In genomic region chr11:12225046-12225739, GRCh38 we compare ENCODE assay signal across 12 cellular contexts.
DNase-seq lines count a peak whose midpoint lies in the region; FAIRE-seq and TF ChIP-seq lines count a peak whose summit lies in the region.
"Had no signal": no experiment of that assay in that cellular context is flagged by ENCODE, and none has a peak within 500 bp of the region (broad histone marks: within the 10 kb centered on the region; RNA-seq: fewer than 3 reads in every experiment).

No MANE protein-coding gene starts in this region.

- H2BK12ac ChIP-seq in trophoblast cell (ENCODE audit: low read length): no peak overlapping the region

- no peak overlapping the region for H4K8ac ChIP-seq in trophoblast cell (ENCODE audit: low read depth, low read length)

- no peak for DNase-seq in CD4-positive, alpha-beta memory T cell
- DNase-seq in astrocyte (ENCODE audit: low read depth) (no peak), trophoblast cell (no peak), middle frontal gyrus (ENCODE audit: extremely low spot score, low spot score) (no peak), dorsolateral prefrontal cortex (no peak), NCI-H345 (lab: John Stamatoyannopoulos, UW) (no peak)
- DNase-seq: GM23248, NCI-H1436 had no signal

- H3K79me1 ChIP-seq in trophoblast cell (ENCODE audit: low read length): peaks cover 17% of the 10 kb centered on the region

- peak overlapping the region; percentile 60 for H3K27ac ChIP-seq in CD4-positive, alpha-beta memory T cell (ENCODE audit: low read depth, low read length)
- peak overlapping the region; percentile 94 for H3K27ac ChIP-seq in astrocyte (ENCODE audit: low read depth, low read length)
- no peak overlapping the region for H3K27ac ChIP-seq in trophoblast cell (ENCODE audit: low read depth, low read length)
- H3K27ac ChIP-seq in dorsolateral prefrontal cortex: peak overlapping the region in 12 of 59 donors; percentile 4 to 91 (median 38)
- H3K27ac ChIP-seq: GM23248, ovary had no signal

- TF ChIP-seq CTCF in astrocyte (IDR thresholded peaks at IDR 0.05; ENCODE audit: insufficient read depth, low read depth, low read length) (no peak), dorsolateral prefrontal cortex (IDR thresholded peaks at IDR 0.05 in 54 of 56, conservative IDR thresholded peaks at IDR 0.05 in 2 of 56; ENCODE audit: low read depth in 1 of 56, partially characterized antibody in 56 of 56) (no peak)

- no peak overlapping the region for H3K14ac ChIP-seq in trophoblast cell (ENCODE audit: low read length)

- no peak for FAIRE-seq in astrocyte (lab: Jason Lieb, UNC)
- FAIRE-seq: endometrium had no signal

- peaks cover 43 to 64% (median 52%) of the 10 kb centered on the region in 4 donors for H3K4me1 Mint-ChIP-seq in CD4-positive, alpha-beta memory T cell
- H3K4me1 Mint-ChIP-seq in IgD-negative memory B cell (peaks cover 0 to 14% (median 4%) of the 10 kb centered on the region in 3 donors), astrocyte (ENCODE audit: low read depth, unreplicated experiment) (peaks cover 7% of the 10 kb centered on the region)

- POLR2A ChIA-PET in CD4-positive, alpha-beta memory T cell (lab: Charles Lee; ENCODE audit: partially characterized antibody): interaction anchor here (0.6 to 11.3 kb wide), 20 partner anchors 8 to 1417 kb away, joined by 3 to 251 read pairs (median 5); partner anchors contain the start of genes EIF4G2 and MICAL2

- intact Hi-C loops in CD4-positive, alpha-beta memory T cell (cut with micrococcal nuclease): no loop called here
- intact Hi-C loops in dorsolateral prefrontal cortex (cut with DNase I): no loop called here

- no peak overlapping the region for H3K4ac ChIP-seq in trophoblast cell (ENCODE audit: low read depth, low read length)

- WGBS in trophoblast cell (ENCODE audit: extremely low coverage, insufficient coverage, insufficient read length): no CpG with 5 or more reads among the region's 8 CpGs

- H3K4me2 ChIP-seq in astrocyte (ENCODE audit: low read length): no peak overlapping the region
- H3K4me2 ChIP-seq in trophoblast cell (ENCODE audit: low read length): no peak overlapping the region

- no peak overlapping the region for H4K91ac ChIP-seq in trophoblast cell (ENCODE audit: low read depth, low read length)

- H3K27ac Mint-ChIP-seq in CD4-positive, alpha-beta memory T cell: peak overlapping the region; percentile 93 to 99 (median 97)
- peak overlapping the region in 2 of 3 donors; percentile 8 to 91 for H3K27ac Mint-ChIP-seq in IgD-negative memory B cell
- no peak overlapping the region for H3K27ac Mint-ChIP-seq in astrocyte (ENCODE audit: unreplicated experiment)

- no peaks in the 10 kb centered on the region for H3K9me3 ChIP-seq in CD4-positive, alpha-beta memory T cell (ENCODE audit: control insufficient read depth in 1 of 2, low read length in 2 of 2)
- H3K9me3 ChIP-seq in astrocyte (ENCODE audit: insufficient read depth, low read depth, low read length): no peaks in the 10 kb centered on the region
- H3K9me3 ChIP-seq in trophoblast cell (ENCODE audit: insufficient read depth, low read depth, low read length): peaks cover 2% of the 10 kb centered on the region
- H3K9me3 ChIP-seq: heart left ventricle, ovary had no signal

- no peak overlapping the region for H3K4me3 ChIP-seq in CD4-positive, alpha-beta memory T cell (ENCODE audit: low read length in 2 of 2)
- H3K4me3 ChIP-seq in astrocyte (ENCODE audit: insufficient read depth, low read depth, low read length) (no peak overlapping the region), trophoblast cell (ENCODE audit: low read depth, low read length) (no peak overlapping the region), dorsolateral prefrontal cortex (no peak overlapping the region)
- H3K4me3 ChIP-seq: GM23248, ovary had no signal

- H3K18ac ChIP-seq in trophoblast cell (ENCODE audit: low read length): no peak overlapping the region

- H2BK5ac ChIP-seq in trophoblast cell (ENCODE audit: low read depth, low read length, poor library complexity): no peak overlapping the region

- no peak overlapping the region for H4K12ac ChIP-seq in trophoblast cell (ENCODE audit: low read depth, low read length)

- H3K79me2 ChIP-seq in astrocyte (ENCODE audit: insufficient read depth, low read length) (peaks cover 31% of the 10 kb centered on the region), trophoblast cell (ENCODE audit: control insufficient read depth, insufficient read depth, low read length, poor library complexity) (peaks cover 5% of the 10 kb centered on the region)

- H2BK120ac ChIP-seq in trophoblast cell (ENCODE audit: insufficient read depth, low read length, poor library complexity): peak overlapping the region; percentile 26

- H3K23ac ChIP-seq in trophoblast cell (ENCODE audit: low read length): no peak overlapping the region

- H3K36me3 Mint-ChIP-seq in CD4-positive, alpha-beta memory T cell: peaks cover 36 to 42% of the 10 kb centered on the region in 2 donors
- H3K36me3 Mint-ChIP-seq in IgD-negative memory B cell: no peaks in the 10 kb centered on the region
- peaks cover 54% of the 10 kb centered on the region for H3K36me3 Mint-ChIP-seq in astrocyte (ENCODE audit: low read depth, unreplicated experiment)

- CTCF ChIA-PET in CD4-positive, alpha-beta memory T cell (lab: Charles Lee; ENCODE audit: partially characterized antibody): interaction anchor here (0.6 to 5.6 kb wide), 19 partner anchors 8 to 1062 kb away, joined by 3 to 81 read pairs (median 6); no protein-coding TSS in a partner anchor

- no peaks in the 10 kb centered on the region for H3K27me3 Mint-ChIP-seq in CD4-positive, alpha-beta memory T cell
- peaks cover 1% of the 10 kb centered on the region for H3K27me3 Mint-ChIP-seq in IgD-negative memory B cell
- no peaks in the 10 kb centered on the region for H3K27me3 Mint-ChIP-seq in astrocyte (ENCODE audit: low read depth, unreplicated experiment)

- H4K20me1 ChIP-seq in astrocyte (ENCODE audit: insufficient read depth, low read length): no peaks in the 10 kb centered on the region

- H3K9ac ChIP-seq in astrocyte (ENCODE audit: low read length) (peak overlapping the region; percentile 58), trophoblast cell (ENCODE audit: low read length) (no peak overlapping the region)
- H3K9ac ChIP-seq: GM23248 had no signal

- no peaks in the 10 kb centered on the region for H3K27me3 ChIP-seq in CD4-positive, alpha-beta memory T cell (ENCODE audit: insufficient read depth, low read length)
- no peaks in the 10 kb centered on the region for H3K27me3 ChIP-seq in astrocyte (ENCODE audit: insufficient read depth, low read length)
- no peaks in the 10 kb centered on the region for H3K27me3 ChIP-seq in trophoblast cell (ENCODE audit: insufficient read depth, low read length)
- no peaks in the 10 kb centered on the region for H3K27me3 ChIP-seq in dorsolateral prefrontal cortex
- H3K27me3 ChIP-seq: heart left ventricle, ovary had no signal

- H3K9me3 Mint-ChIP-seq in CD4-positive, alpha-beta memory T cell: no peaks in the 10 kb centered on the region
- H3K9me3 Mint-ChIP-seq in IgD-negative memory B cell (no peaks in the 10 kb centered on the region), astrocyte (ENCODE audit: unreplicated experiment) (no peaks in the 10 kb centered on the region)

- H2AFZ ChIP-seq in astrocyte (ENCODE audit: low read depth, low read length) (no peak overlapping the region), trophoblast cell (ENCODE audit: insufficient read depth, low read length, poor library complexity) (no peak overlapping the region)
- H2AFZ ChIP-seq: GM23248 had no signal

- H3K4me1 ChIP-seq in CD4-positive, alpha-beta memory T cell (ENCODE audit: insufficient read depth, low read length): peaks cover 49% of the 10 kb centered on the region
- H3K4me1 ChIP-seq in astrocyte (ENCODE audit: insufficient read depth, low read length): peaks cover 38% of the 10 kb centered on the region
- peaks cover 18 to 22% of the 10 kb centered on the region in 2 experiments for H3K4me1 ChIP-seq in trophoblast cell (ENCODE audit: control insufficient read depth in 1 of 2, insufficient read depth in 2 of 2, low read length in 2 of 2)

- H3K36me3 ChIP-seq in CD4-positive, alpha-beta memory T cell (ENCODE audit: insufficient read depth, low read length): peaks cover 20% of the 10 kb centered on the region
- H3K36me3 ChIP-seq in astrocyte (ENCODE audit: insufficient read depth, low read length) (peaks cover 89% of the 10 kb centered on the region), trophoblast cell (ENCODE audit: control insufficient read depth in 1 of 2, insufficient read depth in 2 of 2, low read length in 2 of 2) (peaks cover 18 to 24% of the 10 kb centered on the region in 2 experiments)
- H3K36me3 ChIP-seq: ovary had no signal

- H2AK5ac ChIP-seq in trophoblast cell (ENCODE audit: low read length): no peak overlapping the region

- H3K4me3 Mint-ChIP-seq in CD4-positive, alpha-beta memory T cell: peak overlapping the region in 7 of 8 donors; percentile 74 to 87 (median 78)
- no peak overlapping the region for H3K4me3 Mint-ChIP-seq in IgD-negative memory B cell
- no peak overlapping the region for H3K4me3 Mint-ChIP-seq in astrocyte (ENCODE audit: unreplicated experiment)

Comparison
In these comparisons a context has a peak if more than half of its experiments do, and no peak if none do; other contexts are left out.
1. H3K4me3 Mint-ChIP-seq: peak in CD4-positive, alpha-beta memory T cell (7 of 8); none in IgD-negative memory B cell (0 of 4) and astrocyte (single experiment).